In genomic region chr15:73965730-73966103, GRCh38 we compare ENCODE assay signal across 8 cellular contexts. TPM values are rescaled to one million over a fixed set of nuclear protein-coding genes. Genes with fewer than 3 reads are reported as not detected.
DNase-seq lines count a peak whose midpoint lies in the region; ATAC-seq, FAIRE-seq and TF ChIP-seq lines count a peak whose summit lies in the region.

No MANE protein-coding gene starts in this region.

- H3K4me1 Mint-ChIP-seq in IgD-negative memory B cell: peaks cover 9 to 20% (median 12%) of the 10 kb centered on the region in 3 donors
- peaks cover 50% of the 10 kb centered on the region for H3K4me1 Mint-ChIP-seq in nephron progenitor cell

- H3K9me3 ChIP-seq in GM12878 (replicated peaks; ENCODE audit: control insufficient read depth, insufficient read depth, low read length): no peaks in the 10 kb centered on the region
- no peaks in the 10 kb centered on the region for H3K9me3 ChIP-seq in esophagus squamous epithelium

- no TSS peak for BruUV-seq in GM12878 (replicated peaks; lab: Mats Ljungman, UMichigan)

- H3K79me2 ChIP-seq in GM12878 (ENCODE audit: control insufficient read depth, insufficient read depth, low read length): no peaks in the 10 kb centered on the region

- TF ChIP-seq CTCF in GM12878 (IDR thresholded peaks at IDR 0.05 in 2 of 3, conservative IDR thresholded peaks at IDR 0.05 in 1 of 3; ENCODE audit: control insufficient read depth in 2 of 3, extremely low read depth in 1 of 3, insufficient read depth in 1 of 3, low read depth in 3 of 3, low read length in 3 of 3): no peak
- no peak for TF ChIP-seq CTCF in nephron progenitor cell (IDR thresholded peaks at IDR 0.05)
- no peak for TF ChIP-seq CTCF in esophagus squamous epithelium (IDR thresholded peaks at IDR 0.05)

- no peak overlapping the region for H3K4me3 ChIP-seq in GM12878
- no peak overlapping the region for H3K4me3 ChIP-seq in esophagus squamous epithelium

- DNase-seq in AG20443 (ENCODE audit: low spot score) (peak; percentile 44), GM12878 (ENCODE audit: low read depth, low spot score) (no peak), NCI-H2196 (lab: John Stamatoyannopoulos, UW; ENCODE audit: unreplicated experiment) (no peak), nephron progenitor cell (no peak), esophagus squamous epithelium (lab: John Stamatoyannopoulos, UW) (no peak), NCI-H748 treated with DMSO at 0.1 percent for 48 hours (lab: John Stamatoyannopoulos, UW) (no peak)

- H3K9me3 Mint-ChIP-seq in IgD-negative memory B cell: no peaks in the 10 kb centered on the region
- no peaks in the 10 kb centered on the region for H3K9me3 Mint-ChIP-seq in nephron progenitor cell

- ATAC-seq in GM18907 (IDR thresholded peaks at IDR 0.05; ENCODE audit: unreplicated experiment): peak; percentile 63
- peak; percentile 83 for ATAC-seq in GM12878

- intact Hi-C loops in GM12878 (cut with micrococcal nuclease; ENCODE audit: unreplicated experiment) (no loop called here), esophagus squamous epithelium (cut with DNase I) (no loop called here)

- no peaks in the 10 kb centered on the region for H3K27me3 ChIP-seq in GM12878 (replicated peaks in 1 of 2; ENCODE audit: control insufficient read depth in 2 of 2, insufficient read depth in 2 of 2, low read length in 1 of 2)
- H3K27me3 ChIP-seq in esophagus squamous epithelium: no peaks in the 10 kb centered on the region

- RAD21 ChIA-PET in GM12878 (lab: Charles Lee; ENCODE audit: unreplicated experiment): interaction anchor here (0.7 to 2.9 kb wide), 2 partner anchors 15 to 258 kb away, joined by 3 to 10 read pairs; no protein-coding TSS in a partner anchor

- no peak for TF ChIP-seq RAD21 in GM12878 (IDR thresholded peaks at IDR 0.05; ENCODE audit: insufficient read depth, low read depth, low read length)

- CTCF ChIA-PET in GM12878 (lab: Yijun Ruan, JAX): interaction anchor here (0.6 to 2.5 kb wide), 17 partner anchors 9 to 445 kb away, joined by 3 to 20 read pairs (median 4); partner anchors contain the start of gene PML

- H3K4me3 Mint-ChIP-seq in IgD-negative memory B cell (peak overlapping the region; percentile 23 to 92 (median 82)), nephron progenitor cell (no peak overlapping the region)

- peaks cover 9% of the 10 kb centered on the region for H3K27me3 Mint-ChIP-seq in IgD-negative memory B cell
- H3K27me3 Mint-ChIP-seq in nephron progenitor cell (ENCODE audit: low read depth, poor library complexity): peaks cover 9% of the 10 kb centered on the region

- peak overlapping the region; percentile 49 for H2AFZ ChIP-seq in GM12878 (ENCODE audit: control insufficient read depth, low read depth, low read length)

- peak overlapping the region in 1 of 3 donors; percentile 26 for H3K27ac Mint-ChIP-seq in IgD-negative memory B cell
- no peak overlapping the region for H3K27ac Mint-ChIP-seq in nephron progenitor cell

- H3K4me1 ChIP-seq in GM12878 (ENCODE audit: control insufficient read depth, insufficient read depth, low read length) (peaks cover 22% of the 10 kb centered on the region), esophagus squamous epithelium (peaks cover 7 to 26% (median 17%) of the 10 kb centered on the region in 3 donors)

- H3K36me3 Mint-ChIP-seq in IgD-negative memory B cell (no peaks in the 10 kb centered on the region), nephron progenitor cell (ENCODE audit: low read depth) (no peaks in the 10 kb centered on the region)

- H4K20me1 ChIP-seq in GM12878 (ENCODE audit: control insufficient read depth, insufficient read depth): no peaks in the 10 kb centered on the region

- in situ Hi-C loops in GM12878 (cut with MboI): loop anchor here (10.0 kb wide), 1 partner anchor 339 kb away; no protein-coding TSS in a partner anchor

- FAIRE-seq in GM12878 (lab: Jason Lieb, UNC): peak; percentile 94

- POLR2A ChIA-PET in GM12878 (lab: Charles Lee): interaction anchor here (0.6 to 0.8 kb wide), 2 partner anchors 56 to 231 kb away, joined by 3 to 5 read pairs; no protein-coding TSS in a partner anchor

- H3K36me3 ChIP-seq in GM12878 (ENCODE audit: control insufficient read depth in 2 of 2, insufficient read depth in 2 of 2, low read length in 1 of 2) (no peaks in the 10 kb centered on the region), esophagus squamous epithelium (no peaks in the 10 kb centered on the region)

- peak overlapping the region; percentile 47; the same call in 1 of the 2 replicates for H3K4me2 ChIP-seq in GM12878 (ENCODE audit: control insufficient read depth, insufficient read depth)

- 0 out of 4 replicates have a peak, but pooled peaks of 1 of the 2 experiments have one; percentile 35 for TF ChIP-seq EP300 in GM12878 (IDR thresholded peaks at IDR 0.05; ENCODE audit: borderline replicate concordance in 1 of 2, control insufficient read depth in 1 of 2, low read depth in 2 of 2, low read length in 2 of 2)

- WGBS in GM12878 (ENCODE audit: insufficient coverage, insufficient replicate concordance, low lambda C conversion rate, missing lambda C conversion rate): 0% methylated on average over 1 of the region's 2 CpGs
- WGBS in esophagus squamous epithelium, 2 donors: 21 to 32% methylated on average over 2 of the region's 2 CpGs

- TF ChIP-seq POLR2A in GM12878 (IDR thresholded peaks at IDR 0.05; ENCODE audit: low read depth, low read length): no peak
- TF ChIP-seq POLR2A in esophagus squamous epithelium (IDR thresholded peaks at IDR 0.05): no peak

- H3K27ac ChIP-seq in GM12878 (ENCODE audit: control insufficient read depth, insufficient read depth) (peak overlapping the region; percentile 86), esophagus squamous epithelium (no peak overlapping the region)

- H3K9ac ChIP-seq in GM12878 (ENCODE audit: control insufficient read depth, insufficient read depth, low read length): 0 out of 2 replicates have a peak overlapping the region, but pooled peaks have one; percentile 17

- SMC1A ChIA-PET in GM12878 (lab: Charles Lee; ENCODE audit: uncharacterized antibody, unreplicated experiment): interaction anchor here (0.6 to 1.6 kb wide), 5 partner anchors 9 to 158 kb away, joined by 3 to 7 read pairs (median 3); no protein-coding TSS in a partner anchor

RNA-seq across cellular contexts. Expression of gene STOML1, which starts 26.4 kb away (rescaled TPM):
- polyA plus RNA-seq in IgD-negative memory B cell (6.6 TPM), GM12878 (2011; rRNA removed) (2.0 and 4.2 TPM in 2 replicates), GM12878 (2014; fragmentation: Illumina TruSeq; extraction: Trizol) (1.7 and 3.2 TPM in 2 replicates), GM12878 (2014; fragmentation: Nextera tagmentation; extraction: Ambion mirVana) (under 1 TPM; 0.14 to 0.46 TPM), GM12878 (2014; rRNA removed) (12.5 and 13.6 TPM in 2 replicates), GM12878 (2016; fragmentation: Nextera tagmentation; extraction: Ambion mirVana) (10 to 100 TPM; 13.2 to 13.6 TPM)
- 10.3 and 11.0 TPM in 2 replicates for total RNA-seq in GM12878 (2013; cell fraction: nucleolus; rRNA removed)
- total RNA-seq in GM12878 (2014; rRNA removed) (12.0 and 12.2 TPM in 2 replicates), GM12878 (2014; rRNA removed; fragmentation: Illumina TruSeq; extraction: Trizol) (4.6 TPM in 2 replicates), GM12878 (2021) (12.1 TPM in 2 replicates), esophagus squamous epithelium (10 to 100 TPM in 2 of 4 donors, 1 to 10 TPM in 2; 8.3 to 14.8 (median 11.1) TPM)
- 2.0 TPM for polyA plus RNA-seq in GM12878 (2011; ENCODE audit: low read depth)
- polyA plus RNA-seq in GM12878 (2011; cell fraction: cytosol; rRNA removed): 6.4 and 9.0 TPM in 2 replicates
- 9.2 and 11.5 TPM in 2 replicates for polyA plus RNA-seq in GM12878 (2011; cell fraction: nucleus; rRNA removed)
- polyA plus RNA-seq in GM12878 (2012): 4.7 and 5.3 TPM in 2 replicates
- 3.1 and 4.0 TPM in 2 replicates for polyA minus RNA-seq in GM12878 (2011; rRNA and poly(A)+ RNA removed)
- polyA minus RNA-seq in GM12878 (2011; cell fraction: cytosol; rRNA and poly(A)+ RNA removed): 1.6 and 3.1 TPM in 2 replicates
- 3.3 and 5.1 TPM in 2 replicates for polyA minus RNA-seq in GM12878 (2011; cell fraction: nucleus; rRNA and poly(A)+ RNA removed)

RNA-seq across cellular contexts. Expression of gene PML, which starts 28.8 kb away (rescaled TPM):
- polyA plus RNA-seq in IgD-negative memory B cell (43.4 TPM), GM12878 (2011; rRNA removed) (7.6 and 13.6 TPM in 2 replicates), GM12878 (2014; fragmentation: Illumina TruSeq; extraction: Trizol) (15.0 and 32.7 TPM in 2 replicates), GM12878 (2014; fragmentation: Nextera tagmentation; extraction: Ambion mirVana) (10 to 100 TPM in 1 of 2 experiments, 1 to 10 TPM in 1; 8.5 to 14.2 TPM), GM12878 (2014; rRNA removed) (34.2 and 45.3 TPM in 2 replicates), GM12878 (2016; fragmentation: Nextera tagmentation; extraction: Ambion mirVana) (10 to 100 TPM; 54.0 to 60.0 TPM)
- 88.7 and 88.9 TPM in 2 replicates for total RNA-seq in GM12878 (2013; cell fraction: nucleolus; rRNA removed)
- total RNA-seq in GM12878 (2014; rRNA removed) (28.4 and 28.9 TPM in 2 replicates), GM12878 (2014; rRNA removed; fragmentation: Illumina TruSeq; extraction: Trizol) (17.8 and 18.8 TPM in 2 replicates), GM12878 (2021) (91.5 and 95.5 TPM in 2 replicates), esophagus squamous epithelium (10 to 100 TPM; 34.0 to 52.3 (median 44.5) TPM)
- 26.0 TPM for polyA plus RNA-seq in GM12878 (2011; ENCODE audit: low read depth)
- polyA plus RNA-seq in GM12878 (2011; cell fraction: cytosol; rRNA removed): 21.8 and 24.5 TPM in 2 replicates
- polyA plus RNA-seq in GM12878 (2011; cell fraction: nucleus; rRNA removed): 50.9 and 65.9 TPM in 2 replicates
- polyA plus RNA-seq in GM12878 (2012): 58.4 and 60.6 TPM in 2 replicates
- polyA minus RNA-seq in GM12878 (2011; rRNA and poly(A)+ RNA removed): 20.8 and 38.7 TPM in 2 replicates
- polyA minus RNA-seq in GM12878 (2011; cell fraction: cytosol; rRNA and poly(A)+ RNA removed): 30.0 and 41.2 TPM in 2 replicates
- 18.5 and 37.6 TPM in 2 replicates for polyA minus RNA-seq in GM12878 (2011; cell fraction: nucleus; rRNA and poly(A)+ RNA removed)

RNA-seq across cellular contexts. Expression of gene LOXL1, which starts 39.5 kb away (rescaled TPM):
- polyA plus RNA-seq in IgD-negative memory B cell (0.55 TPM), GM12878 (2011; rRNA removed) (not detected in 2 replicates), GM12878 (2014; fragmentation: Illumina TruSeq; extraction: Trizol) (not detected in 2 replicates), GM12878 (2014; fragmentation: Nextera tagmentation; extraction: Ambion mirVana) (not detected), GM12878 (2014; rRNA removed) (not detected in 2 replicates), GM12878 (2016; fragmentation: Nextera tagmentation; extraction: Ambion mirVana) (under 1 TPM in 1 of 2 experiments, not detected in 1; 0.07 TPM)
- total RNA-seq in GM12878 (2013; cell fraction: nucleolus; rRNA removed): not detected in 2 replicates
- total RNA-seq in GM12878 (2014; rRNA removed) (not detected in 2 replicates), GM12878 (2014; rRNA removed; fragmentation: Illumina TruSeq; extraction: Trizol) (not detected in 2 replicates), GM12878 (2021) (0.11 and 0.15 TPM in 2 replicates), esophagus squamous epithelium (1 to 10 TPM; 4.3 to 7.7 (median 6.3) TPM)
- polyA plus RNA-seq in GM12878 (2011; ENCODE audit: low read depth): not detected
- polyA plus RNA-seq in GM12878 (2011; cell fraction: cytosol; rRNA removed): not detected in 2 replicates
- not detected in 2 replicates for polyA plus RNA-seq in GM12878 (2011; cell fraction: nucleus; rRNA removed)
- not detected in 2 replicates for polyA plus RNA-seq in GM12878 (2012)
- not detected in 2 replicates for polyA minus RNA-seq in GM12878 (2011; rRNA and poly(A)+ RNA removed)
- polyA minus RNA-seq in GM12878 (2011; cell fraction: cytosol; rRNA and poly(A)+ RNA removed): not detected in 2 replicates
- not detected in 2 replicates for polyA minus RNA-seq in GM12878 (2011; cell fraction: nucleus; rRNA and poly(A)+ RNA removed)

Comparison
In these comparisons a context has a peak if more than half of its experiments do, and no peak if none do; other contexts are left out.
1. RNA of gene LOXL1, which starts 39.5 kb away (total RNA-seq): 4.3 to 7.7 TPM in esophagus squamous epithelium; 0.11 to 0.15 TPM in GM12878; every median in the first group is over 4 times any median in the second.